8 cellular contexts compared by ENCODE assay signal in genomic region chr17:59892849-59893616, GRCh38. TPM values are rescaled to one million over a fixed set of nuclear protein-coding genes. Genes with fewer than 3 reads are reported as not detected.
DNase-seq lines count a peak whose midpoint lies in the region; ATAC-seq and TF ChIP-seq lines count a peak whose summit lies in the region.

RPS6KB1 (plus strand) TSS chr17:59893121; CDS start chr17:59893185, 64 bp downstream.
TUBD1 (minus strand) TSS chr17:59892943; CDS start chr17:59891002, 1,941 bp downstream.

- H3K27ac Mint-ChIP-seq in natural killer cell = peak within 1 kb of the TSS; percentile 96 to 99

- intact Hi-C loops in natural killer cell (cut with micrococcal nuclease) = loop anchor here (1.0 to 2.0 kb wide), 3 partner anchors 56 to 274 kb away; partner anchors contain the start of genes CLTC and RNFT1

- H3K9me3 Mint-ChIP-seq in natural killer cell = no peaks in the 10 kb centered on the region

- peak; percentile 100 for DNase-seq in EH (ENCODE audit: low read depth)
- DNase-seq in H4 (ENCODE audit: low spot score) = peak; percentile 100
- DNase-seq in activated effector memory CD4-positive, alpha-beta T cell treated with Interleukin-2 at 50 U/mL for 16 hours = peak; percentile 96
- DNase-seq in fibroblast of peridontal ligament (ENCODE audit: extremely low read depth) = peak; percentile 100
- DNase-seq in natural killer cell = peak; percentile 94
- DNase-seq in stimulated activated naive CD4-positive, alpha-beta T cell treated with Interleukin-2 at 50 U/mL for 16 hours (lab: John Stamatoyannopoulos, UW) = peak; percentile 96

- peaks cover 25% of the 10 kb centered on the region for H4K20me1 ChIP-seq in Loucy (ENCODE audit: insufficient read depth, low read length, poor library complexity, severe bottlenecking)

- H3K79me2 ChIP-seq in Loucy (ENCODE audit: insufficient read depth, low read length) = peaks cover 68% of the 10 kb centered on the region

- peaks cover 48% of the 10 kb centered on the region for H3K4me1 ChIP-seq in Loucy (ENCODE audit: insufficient read depth, low read length, poor library complexity, severe bottlenecking)

- no peaks in the 10 kb centered on the region for H3K27me3 ChIP-seq in Loucy (ENCODE audit: insufficient read depth, low read length, poor library complexity, severe bottlenecking)

- H3K9me3 ChIP-seq in Loucy (ENCODE audit: insufficient read depth, low read depth, low read length) = no peaks in the 10 kb centered on the region

- peak within 1 kb of the TSS; percentile 92 for H3K4me2 ChIP-seq in Loucy (ENCODE audit: low read depth, low read length, poor library complexity, severe bottlenecking)

- ATAC-seq in natural killer cell = peak; percentile 89 to 97 (median 93)

- no peaks in the 10 kb centered on the region for H3K9me2 ChIP-seq in Loucy (replicated peaks; ENCODE audit: low read depth, low read length)

- no peaks in the 10 kb centered on the region for H3K36me3 ChIP-seq in Loucy (ENCODE audit: insufficient read depth, low read length)

- peaks cover 40 to 52% of the 10 kb centered on the region in 2 donors for H3K4me1 Mint-ChIP-seq in natural killer cell

- peak within 1 kb of the TSS; percentile 87 for H3K4me3 ChIP-seq in Loucy (ENCODE audit: low read length, poor library complexity, severe bottlenecking)

- H3K36me3 Mint-ChIP-seq in natural killer cell = no peaks in the 10 kb centered on the region

- peak within 1 kb of the TSS; percentile 100 for H3K4me3 Mint-ChIP-seq in natural killer cell

- peak within 1 kb of the TSS; percentile 99 for H2AFZ ChIP-seq in Loucy (ENCODE audit: low read length)

- peak; percentile 99 for TF ChIP-seq POLR2A in Raji (IDR thresholded peaks at IDR 0.05; ENCODE audit: insufficient read depth, low read depth, low read length)

- H3K9ac ChIP-seq in Loucy (ENCODE audit: low read depth, low read length, poor library complexity, severe bottlenecking) = peak within 1 kb of the TSS; percentile 75

- TF ChIP-seq CTCF in Loucy (conservative IDR thresholded peaks at IDR 0.05; ENCODE audit: low read length) (no peak), natural killer cell (IDR thresholded peaks at IDR 0.05) (no peak)

- H3F3A ChIP-seq in Loucy (ENCODE audit: low read depth) = no peaks in the 10 kb centered on the region

- no peaks in the 10 kb centered on the region for H3K27me3 Mint-ChIP-seq in natural killer cell (ENCODE audit: low read depth in 2 of 2)

RNA-seq across cellular contexts. Expression of gene RPS6KB1, which starts in this region (rescaled TPM):
- 25.1 and 27.1 TPM in 2 replicates for total RNA-seq in H4 (2014; rRNA removed; shearing (Covaris generic))
- total RNA-seq in natural killer cell = 10 to 100 TPM; 70.6 to 85.0 (median 78.2) TPM

RNA-seq across cellular contexts. Expression of gene TUBD1, which starts in this region (rescaled TPM):
- total RNA-seq in H4 (2014; rRNA removed; shearing (Covaris generic)) = 6.7 and 11.9 TPM in 2 replicates
- total RNA-seq in natural killer cell = 1 to 10 TPM; 8.4 to 9.0 (median 8.4) TPM

Comparison
In these comparisons a context has a peak if more than half of its experiments do, and no peak if none do; other contexts are left out.
1. Peak in every context shown above with its lines: DNase-seq, ATAC-seq and H3K4me3 ChIP-seq.